In genomic region chr2:129860088-129860487, GRCh38 we compare ENCODE assay signal across 9 cellular contexts.
"Had no signal": no experiment of that assay in that cellular context is flagged by ENCODE, and none has a peak within 500 bp of the region (broad histone marks: within the 10 kb centered on the region; RNA-seq: fewer than 3 reads in every experiment).

No MANE protein-coding gene starts in this region.

- ATAC-seq: GM23338, HCT116 had no signal

- H3K27ac ChIP-seq: GM23248 had no signal

- H2AFZ ChIP-seq: GM23248, GM23338 had no signal

- H3K4me1 ChIP-seq: HAP-1 had no signal

- H3K4me2 ChIP-seq: GM23338 had no signal

- H3K9ac ChIP-seq: GM23248 had no signal

- DNase-seq: GM23248, GOT3, H7, H9, HCEC 1CT, HFFc6 had no signal

- H3K4me3 ChIP-seq: GM23248, GM23338, HAP-1 had no signal

- H3K36me3 ChIP-seq: HAP-1 had no signal

- H3K9me3 ChIP-seq: HAP-1 had no signal
